Comparison of ENCODE assay signal across 10 cellular contexts in genomic region chr12:113239811-113240331, GRCh38. TPM values are rescaled to one million over a fixed set of nuclear protein-coding genes. Genes with fewer than 3 reads are reported as not detected.
DNase-seq lines count a peak whose midpoint lies in the region; ATAC-seq and TF ChIP-seq lines count a peak whose summit lies in the region.
"Had no signal": no experiment of that assay in that cellular context is flagged by ENCODE, and none has a peak within 500 bp of the region (broad histone marks: within the 10 kb centered on the region; RNA-seq: fewer than 3 reads in every experiment).

No MANE protein-coding gene starts in this region.

- no peak overlapping the region for H3K9ac ChIP-seq in OCI-LY3 (ENCODE audit: low read length)

- H3K9me3 ChIP-seq in OCI-LY3 (ENCODE audit: insufficient read depth, low read length) (no peaks in the 10 kb centered on the region), psoas muscle (no peaks in the 10 kb centered on the region), HAP-1 (no peaks in the 10 kb centered on the region)

- no peak overlapping the region for H3K4me3 Mint-ChIP-seq in CD14-positive monocyte
- H3K4me3 Mint-ChIP-seq: CD4-positive, alpha-beta memory T cell had no signal

- H3K27ac Mint-ChIP-seq in CD14-positive monocyte = peak overlapping the region; percentile 85 to 97 (median 94)

- H3K36me3 ChIP-seq in OCI-LY3 (replicated peaks; ENCODE audit: low read depth, low read length) (peaks cover 40% of the 10 kb centered on the region), psoas muscle (ENCODE audit: insufficient read depth in 1 of 2, low read depth in 1 of 2) (peaks cover 0 to 11% of the 10 kb centered on the region in 2 donors), HAP-1 (replicated peaks) (peaks cover 26% of the 10 kb centered on the region)

- ATAC-seq in Right ventricle myocardium superior (ENCODE audit: poor library complexity) (peak; percentile 8), psoas muscle (no peak), HG03520 (IDR thresholded peaks at IDR 0.05; ENCODE audit: unreplicated experiment) (no peak)

- H3K79me2 ChIP-seq in OCI-LY3 (ENCODE audit: low read length) = peaks cover 6% of the 10 kb centered on the region

- peaks cover 0 to 7% (median 0%) of the 10 kb centered on the region in 3 donors for H3K27me3 Mint-ChIP-seq in CD14-positive monocyte (ENCODE audit: low read depth in 3 of 3)
- H3K27me3 Mint-ChIP-seq: CD4-positive, alpha-beta memory T cell had no signal

- peaks cover 49 to 71% of the 10 kb centered on the region in 2 donors for H3K36me3 Mint-ChIP-seq in CD14-positive monocyte

- intact Hi-C loops in CD14-positive monocyte (cut with micrococcal nuclease) (loop anchor here (5.0 kb wide), 3 partner anchors 32 to 43 kb away; no protein-coding TSS in a partner anchor), Right ventricle myocardium superior (cut with DNase I) (no loop called here), psoas muscle (cut with DNase I) (no loop called here)

- H3K27ac ChIP-seq in OCI-LY3 (ENCODE audit: low read length) (peak overlapping the region; percentile 55), psoas muscle (peak overlapping the region; percentile 95)

- no peaks in the 10 kb centered on the region for H4K20me1 ChIP-seq in OCI-LY3 (ENCODE audit: insufficient read depth, low read length)

- TF ChIP-seq CTCF in CD14-positive monocyte (IDR thresholded peaks at IDR 0.05) (no peak), OCI-LY3 (IDR thresholded peaks at IDR 0.05; ENCODE audit: low read depth, low read length) (no peak), psoas muscle (IDR thresholded peaks at IDR 0.05) (no peak)

- peaks cover 0 to 3% (median 0%) of the 10 kb centered on the region in 7 donors for H3K9me3 Mint-ChIP-seq in CD14-positive monocyte
- H3K9me3 Mint-ChIP-seq: CD4-positive, alpha-beta memory T cell had no signal

- H3K4me1 ChIP-seq in OCI-LY3 (ENCODE audit: low read length) (peaks cover 13% of the 10 kb centered on the region), psoas muscle (peaks cover 97% of the 10 kb centered on the region), HAP-1 (no peaks in the 10 kb centered on the region)

- no peak for DNase-seq in CD14-positive monocyte (ENCODE audit: low spot score)
- DNase-seq in Right ventricle myocardium superior = peak; percentile 74
- DNase-seq in psoas muscle = no peak
- DNase-seq in NK-92 (lab: John Stamatoyannopoulos, UW; ENCODE audit: unreplicated experiment) = no peak
- no peak for DNase-seq in AG08395 (ENCODE audit: low spot score)
- no peak for DNase-seq in HAP-1 (ENCODE audit: low spot score in 2 of 2)
- DNase-seq: activated CD4-positive, alpha-beta T cell treated with anti-CD3 and anti-CD28 coated beads for 1 hour; CD4-positive, alpha-beta memory T cell had no signal

- H3K4me1 Mint-ChIP-seq in CD14-positive monocyte = peaks cover 80% of the 10 kb centered on the region

- H3K4me3 ChIP-seq in OCI-LY3 (ENCODE audit: low read length) (no peak overlapping the region), psoas muscle (no peak overlapping the region), HAP-1 (no peak overlapping the region)

- 39 to 45% (median 40%) methylated on average over 12 of the region's 12 CpGs for WGBS in psoas muscle, 3 donors

- H3K4me2 ChIP-seq in OCI-LY3 (ENCODE audit: low read length) = peak overlapping the region; percentile 49

- in situ Hi-C loops in HAP-1 (cut with MboI; ENCODE audit: low sequenced_read_pairs) = no loop called here

- H2AFZ ChIP-seq in OCI-LY3 (ENCODE audit: low read depth, low read length) = no peak overlapping the region

- H3K27me3 ChIP-seq in OCI-LY3 (ENCODE audit: low read depth, low read length) (no peaks in the 10 kb centered on the region), psoas muscle (ENCODE audit: insufficient read depth in 3 of 3, low read length in 2 of 3) (no peaks in the 10 kb centered on the region), HAP-1 (ENCODE audit: low read depth) (no peaks in the 10 kb centered on the region)

RNA-seq across cellular contexts. Expression of gene TPCN1, which starts 18.6 kb away (rescaled TPM):
- polyA plus RNA-seq in CD14-positive monocyte = 10 to 100 TPM; 20.4 to 34.9 TPM
- total RNA-seq in Right ventricle myocardium superior = 128 TPM
- 10 to 100 TPM; 24.9 to 36.2 (median 27.0) TPM for total RNA-seq in psoas muscle
- 10 to 100 TPM in 2 of 3 donors, 1 to 10 TPM in 1; 7.6 to 33.7 (median 18.2) TPM for polyA plus RNA-seq in psoas muscle

RNA-seq across cellular contexts. Expression of gene RITA1, which starts 54.4 kb away (rescaled TPM):
- polyA plus RNA-seq in CD14-positive monocyte = 10 to 100 TPM; 16.4 to 17.6 TPM
- total RNA-seq in Right ventricle myocardium superior = 16.3 TPM
- 10 to 100 TPM; 13.0 to 19.4 (median 14.7) TPM for total RNA-seq in psoas muscle
- 10 to 100 TPM; 13.7 to 28.5 (median 15.5) TPM for polyA plus RNA-seq in psoas muscle

RNA-seq across cellular contexts. Expression of gene DDX54, which starts 54.6 kb away (rescaled TPM):
- 10 to 100 TPM in 1 of 2 donors, 1 to 10 TPM in 1; 7.9 to 13.6 TPM for polyA plus RNA-seq in CD14-positive monocyte
- total RNA-seq in Right ventricle myocardium superior = 33.6 TPM
- 10 to 100 TPM; 61.9 to 93.5 (median 81.5) TPM for total RNA-seq in psoas muscle
- polyA plus RNA-seq in psoas muscle = 10 to 100 TPM; 53.6 to 88.7 (median 53.7) TPM

Comparison
In these comparisons a context has a peak if more than half of its experiments do, and no peak if none do; other contexts are left out.
1. intact Hi-C loops: an anchor here in CD14-positive monocyte (5.0 kb wide); none called in Right ventricle myocardium superior and psoas muscle.